In genomic region chr3:23094412-23094811, GRCh38 we compare ENCODE assay signal across 7 cellular contexts.
"Had no signal": no experiment of that assay in that cellular context is flagged by ENCODE, and none has a peak within 500 bp of the region (broad histone marks: within the 10 kb centered on the region; RNA-seq: fewer than 3 reads in every experiment).

No MANE protein-coding gene starts in this region.

- H2AFZ ChIP-seq: GM23248, GM23338 had no signal

- ATAC-seq: GM23338 had no signal

- DNase-seq: GOT3, H7, H9 had no signal

- H3K36me3 ChIP-seq: HAP-1 had no signal

- H3K27ac ChIP-seq: GM23248 had no signal

- H3K4me3 ChIP-seq: GM23248, GM23338, HAP-1 had no signal

- H3K9me3 ChIP-seq: HAP-1 had no signal

- H3K4me1 ChIP-seq: HAP-1 had no signal

- H3K4me2 ChIP-seq: GM23338 had no signal

- FAIRE-seq: H1 had no signal

- H3K9ac ChIP-seq: GM23248 had no signal
